Comparison of ENCODE assay signal across 8 cellular contexts in the genomic region with DNA sequence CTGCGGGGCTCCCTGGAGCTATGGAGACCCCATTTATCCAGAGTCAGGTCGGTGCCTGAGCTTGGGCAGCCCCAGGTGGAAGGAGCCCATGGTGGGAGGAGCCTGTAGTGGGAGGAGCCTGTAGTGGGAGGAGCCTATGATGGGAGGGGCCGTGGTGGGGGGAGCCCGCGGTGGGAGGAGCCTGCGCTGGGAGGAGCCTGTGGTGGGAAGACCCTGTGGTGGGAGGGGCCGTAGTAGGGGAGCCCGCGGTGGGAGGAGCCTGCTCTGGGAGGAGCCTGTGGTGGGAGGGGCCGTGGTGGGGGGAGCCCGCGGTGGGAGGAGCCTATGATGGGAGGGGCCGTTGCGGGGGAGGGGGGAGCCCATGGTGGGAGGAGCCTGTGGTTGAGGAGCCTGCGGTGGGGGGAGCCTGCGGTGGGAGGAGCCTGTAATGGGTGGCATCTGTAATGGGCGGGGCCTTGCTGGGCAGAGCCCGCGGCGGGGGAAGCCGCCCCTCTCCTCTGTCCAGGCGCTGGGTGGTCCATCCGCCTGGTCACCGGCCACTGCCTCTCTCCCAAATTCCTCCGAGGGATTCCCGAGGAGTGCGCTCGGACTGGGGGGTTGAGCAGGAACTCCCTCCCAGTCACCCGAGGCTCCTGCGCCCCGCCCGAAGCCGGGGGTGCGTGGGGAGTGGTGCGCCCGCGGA. TPM values are rescaled to one million over a fixed set of nuclear protein-coding genes. Genes with fewer than 3 reads are reported as not detected.
DNase-seq lines count a peak whose midpoint lies in the region; ATAC-seq, FAIRE-seq and TF ChIP-seq lines count a peak whose summit lies in the region.

No MANE protein-coding gene starts in this region.

- WGBS in pancreas, 2 donors: 3 to 6% methylated on average over 23 to 37 of the region's 37 CpGs
- WGBS in transverse colon (ENCODE audit: low coverage in 1 of 2), 2 donors: 9% methylated on average over 19 of the region's 37 CpGs; no CpG with 5 or more reads in 1 of the 2 donors

- H3K36me3 ChIP-seq in pancreas (no peaks in the 10 kb centered on the region), transverse colon (no peaks in the 10 kb centered on the region)

- no peak for TF ChIP-seq EP300 in transverse colon (IDR thresholded peaks at IDR 0.05; ENCODE audit: low read depth)

- no peak for FAIRE-seq in pancreas (lab: Jason Lieb, UNC)

- ATAC-seq in pancreas: peak; percentile 59 to 89 (median 82)

- no peak for TF ChIP-seq POLR2A in transverse colon (IDR thresholded peaks at IDR 0.05)

- in situ Hi-C loops in transverse colon (cut with MboI; ENCODE audit: low pct_ligation_motif_present in 1 of 4, low pct_unique_long_range_greater_than_20kb in 1 of 4, low sequenced_read_pairs in 3 of 4): no loop called here

- no peak overlapping the region for H3K27ac ChIP-seq in pancreas
- H3K27ac ChIP-seq in transverse colon: peak overlapping the region in 2 of 4 donors; percentile 22 to 52

- peak overlapping the region; percentile 20 to 60 (median 34) for H3K4me3 ChIP-seq in pancreas
- peak overlapping the region; percentile 26 to 66 (median 40) for H3K4me3 ChIP-seq in transverse colon

- no peaks in the 10 kb centered on the region for H3K27me3 ChIP-seq in pancreas
- peaks cover 43% of the 10 kb centered on the region for H3K27me3 ChIP-seq in transverse colon

- intact Hi-C loops in pancreas (cut with DNase I): no loop called here
- intact Hi-C loops in transverse colon (cut with DNase I; ENCODE audit: low total_unique reads): no loop called here

- no peaks in the 10 kb centered on the region for H3K9me3 ChIP-seq in pancreas
- no peaks in the 10 kb centered on the region for H3K9me3 ChIP-seq in transverse colon

- H3K4me1 ChIP-seq in pancreas (no peaks in the 10 kb centered on the region), transverse colon (peaks cover 0 to 18% (median 10%) of the 10 kb centered on the region in 4 donors)

- TF ChIP-seq CTCF in pancreas (IDR thresholded peaks at IDR 0.05) (no peak), transverse colon (IDR thresholded peaks at IDR 0.05) (no peak)

- DNase-seq in SKM-1 (lab: John Stamatoyannopoulos, UW; ENCODE audit: unreplicated experiment) (peak; percentile 21), SKM-1 treated with dmso at 0.1 percent for 144 hours (lab: John Stamatoyannopoulos, UW; ENCODE audit: unreplicated experiment) (no peak), HT-29 (ENCODE audit: low spot score) (peak; percentile 87), RPMI8226 (peak; percentile 80), foreskin melanocyte (peak; percentile 37), pancreas (peak; percentile 53 to 93 (median 82)), transverse colon (peak; percentile 86)
- DNase-seq in activated effector memory CD4-positive, alpha-beta T cell treated with anti-CD3 and anti-CD28 coated beads, Interleukin-2, amount 50 U/mL, for 16 hours: peak; percentile 96

RNA-seq across cellular contexts. Expression of a gene that starts 0.6 kb away (rescaled TPM):
- total RNA-seq in HT-29 (2014; rRNA removed; shearing (Covaris generic)): 2.2 and 2.4 TPM in 2 replicates
- total RNA-seq in pancreas (under 1 TPM in 4 of 6 donors, not detected in 2; 0.06 to 0.25 (median 0.09) TPM), transverse colon (not detected)
- under 1 TPM; 0.27 to 0.35 TPM for polyA plus RNA-seq in pancreas

RNA-seq across cellular contexts. Expression of a gene that starts 5.8 kb away (rescaled TPM):
- 0.13 TPM in 1 of 2 replicates, not detected in the other for total RNA-seq in HT-29 (2014; rRNA removed; shearing (Covaris generic))
- total RNA-seq in pancreas: not detected
- polyA plus RNA-seq in pancreas: not detected
- under 1 TPM in 1 of 4 donors, not detected in 3; 0.79 TPM for total RNA-seq in transverse colon

RNA-seq across cellular contexts. Expression of a gene that starts 16.2 kb away (rescaled TPM):
- total RNA-seq in HT-29 (2014; rRNA removed; shearing (Covaris generic)): 26.3 and 31.1 TPM in 2 replicates
- total RNA-seq in pancreas (1 to 10 TPM in 3 of 6 donors, under 1 TPM in 3; 0.61 to 4.5 (median 1.2) TPM), transverse colon (100 to 1,000 TPM in 2 of 4 donors, 10 to 100 TPM in 2; 90.5 to 147 (median 103) TPM)
- 1 to 10 TPM in 1 of 2 donors, under 1 TPM in 1; 0.91 to 2.6 TPM for polyA plus RNA-seq in pancreas

RNA-seq across cellular contexts. Expression of a gene that starts 20.6 kb away (rescaled TPM):
- 109 and 163 TPM in 2 replicates for total RNA-seq in HT-29 (2014; rRNA removed; shearing (Covaris generic))
- total RNA-seq in pancreas (10 to 100 TPM; 10.1 to 23.4 (median 13.0) TPM), transverse colon (10 to 100 TPM; 32.9 to 49.4 (median 38.8) TPM)
- polyA plus RNA-seq in pancreas: 10 to 100 TPM in 1 of 2 donors, 1 to 10 TPM in 1; 6.5 to 14.8 TPM

RNA-seq across cellular contexts. Expression of a gene that starts 32.8 kb away (rescaled TPM):
- 384 and 468 TPM in 2 replicates for total RNA-seq in HT-29 (2014; rRNA removed; shearing (Covaris generic))
- total RNA-seq in pancreas (100 to 1,000 TPM in 4 of 6 donors, 10 to 100 TPM in 2; 77.7 to 194 (median 134) TPM), transverse colon (100 to 1,000 TPM; 320 to 695 (median 517) TPM)
- 100 to 1,000 TPM; 205 to 224 TPM for polyA plus RNA-seq in pancreas
